Comparison of ENCODE assay signal across 17 cellular contexts in the genomic region with DNA sequence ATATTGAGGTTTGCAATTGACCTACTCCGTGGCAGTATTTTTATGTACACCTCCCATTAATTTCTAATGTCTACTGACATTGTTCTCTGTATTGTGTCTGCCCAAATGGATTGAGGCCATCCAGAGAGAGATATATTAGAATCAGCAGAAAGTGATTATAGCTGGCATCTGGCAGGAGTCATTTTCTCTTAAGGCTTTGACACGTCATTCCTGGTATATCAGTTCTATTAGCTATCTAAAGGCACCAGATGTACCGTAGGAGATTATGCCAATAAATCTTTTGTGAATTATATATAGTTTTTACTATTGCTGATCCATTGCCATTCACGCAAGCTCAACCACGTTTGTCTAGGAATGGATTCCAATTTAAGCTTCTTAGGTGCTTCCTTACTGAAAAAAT.
DNase-seq lines count a peak whose midpoint lies in the region; ATAC-seq and TF ChIP-seq lines count a peak whose summit lies in the region.
"Had no signal": no experiment of that assay in that cellular context is flagged by ENCODE, and none has a peak within 500 bp of the region (broad histone marks: within the 10 kb centered on the region; RNA-seq: fewer than 3 reads in every experiment).

No MANE protein-coding gene starts in this region.

- no peak for ATAC-seq in HG02759 (IDR thresholded peaks at IDR 0.05; ENCODE audit: unreplicated experiment)
- ATAC-seq: CD8-positive, alpha-beta T cell had no signal

- no peaks in the 10 kb centered on the region for H3K9me2 ChIP-seq in SK-N-SH

- no peaks in the 10 kb centered on the region for H4K20me1 ChIP-seq in SK-N-SH (ENCODE audit: insufficient read depth)
- H4K20me1 ChIP-seq: BLaER1 had no signal

- 31% methylated on average over 5 of the region's 5 CpGs for WGBS in SK-N-SH (ENCODE audit: low lambda C conversion rate)

- H2AFZ ChIP-seq in SK-N-SH (ENCODE audit: low read depth): no peak overlapping the region
- H2AFZ ChIP-seq: GM23248 had no signal

- H3K27me3 ChIP-seq in SK-N-SH (ENCODE audit: insufficient read depth): no peaks in the 10 kb centered on the region
- H3K27me3 ChIP-seq: BLaER1 had no signal

- peak; percentile 24; the same call in 1 of the 2 replicates for TF ChIP-seq RAD21 in SK-N-SH (IDR thresholded peaks at IDR 0.05; ENCODE audit: low read length)

- H3K4me3 ChIP-seq in SK-N-SH (ENCODE audit: low read depth in 2 of 2, low read length in 1 of 2): no peak overlapping the region
- H3K4me3 ChIP-seq: BLaER1, GM23248 had no signal

- DNase-seq in NCI-H524 (lab: John Stamatoyannopoulos, UW) (peak; percentile 39 to 88), NCI-H82 (lab: John Stamatoyannopoulos, UW) (peak; percentile 83), SK-N-SH (peak; percentile 12), RKO (ENCODE audit: low spot score) (no peak), NK-92 (lab: John Stamatoyannopoulos, UW; ENCODE audit: unreplicated experiment) (no peak)
- DNase-seq: Caco-2; CD4-positive, CD25-positive, alpha-beta regulatory T cell; CD8-positive, alpha-beta T cell; DMS53; DMS79 treated with DMSO at 0.1 percent for 48 hours; GF-D8; GM23248; H7; HCEC 1CT had no signal

- POLR2A ChIA-PET in SK-N-SH (lab: Yijun Ruan, JAX): interaction anchor here (0.6 kb wide), 1 partner anchor 33 kb away, joined by 3 read pairs; no protein-coding TSS in a partner anchor

- CTCF ChIA-PET in SK-N-SH (lab: Yijun Ruan, JAX): interaction anchor here (0.7 kb wide), 1 partner anchor 162 kb away, joined by 3 read pairs; no protein-coding TSS in a partner anchor

- TF ChIP-seq CTCF in SK-N-SH (IDR thresholded peaks at IDR 0.05): no peak

- no peaks in the 10 kb centered on the region for H3K36me3 ChIP-seq in SK-N-SH (replicated peaks in 1 of 2; ENCODE audit: control insufficient read depth in 1 of 2, insufficient read depth in 2 of 2, low read length in 1 of 2)
- H3K36me3 ChIP-seq: BLaER1 had no signal

- TF ChIP-seq EP300 in SK-N-SH (IDR thresholded peaks at IDR 0.05; ENCODE audit: borderline replicate concordance in 1 of 2, low read depth in 1 of 2, low read length in 1 of 2): peak in 1 of 2 experiments; percentile 95; a peak in 2 of 4 replicates

- H3K9ac ChIP-seq in SK-N-SH: no peak overlapping the region
- H3K9ac ChIP-seq: BLaER1, GM23248 had no signal

- H3K27ac ChIP-seq in SK-N-SH (ENCODE audit: low read depth in 2 of 2, low read length in 1 of 2): peak overlapping the region in 1 of 2 experiments; percentile 55; a peak in 2 of 4 replicates
- H3K27ac ChIP-seq: BLaER1, C4-2B, GM23248 had no signal

- no peaks in the 10 kb centered on the region for H3K9me3 ChIP-seq in SK-N-SH
- H3K9me3 ChIP-seq: BLaER1, Caco-2 had no signal

- H3K4me2 ChIP-seq in SK-N-SH: no peak overlapping the region
- H3K4me2 ChIP-seq: BLaER1 had no signal

- no peaks in the 10 kb centered on the region for H3K79me2 ChIP-seq in SK-N-SH (ENCODE audit: insufficient read depth)

- H3F3A ChIP-seq in SK-N-SH (replicated peaks; ENCODE audit: insufficient read depth): no peaks in the 10 kb centered on the region

- H3K4me1 ChIP-seq in SK-N-SH (ENCODE audit: control insufficient read depth in 1 of 2, insufficient read depth in 2 of 2, low read depth in 1 of 2, low read length in 1 of 2): peaks cover 0 to 6% of the 10 kb centered on the region in 2 experiments; a peak in 2 of 4 replicates
- H3K4me1 ChIP-seq: BLaER1, Caco-2 had no signal

TF ChIP-seq in SK-N-SH, 30 proteins besides CTCF, POLR2A, EP300 and RAD21:
- TF ChIP-seq TEAD4 (IDR thresholded peaks at IDR 0.05; ENCODE audit: borderline replicate concordance, insufficient read depth) (0 out of 2 replicates have a peak, but pooled peaks have one; percentile 18), GATA2 (CRISPR knock-in tag; IDR thresholded peaks at IDR 0.05) (peak; percentile 76), CHD2 (IDR thresholded peaks at IDR 0.05; ENCODE audit: low read length, partially characterized antibody) (peak; percentile 60), SMC3 (IDR thresholded peaks at IDR 0.05; ENCODE audit: low read depth, low read length) (no peak), JUND (IDR thresholded peaks at IDR 0.05) (no peak), RXRA (IDR thresholded peaks at IDR 0.05; ENCODE audit: borderline replicate concordance, low read depth) (no peak), RCOR1 (IDR thresholded peaks at IDR 0.05; ENCODE audit: low read length) (peak; percentile 88)

Comparison
In these comparisons a context has a peak if more than half of its experiments do, and no peak if none do; other contexts are left out.
1. DNase-seq: peak in NCI-H524 (2 of 2), NCI-H82 (single experiment) and SK-N-SH (single experiment); none in RKO (single experiment) and NK-92 (single experiment).